Comparison of ENCODE assay signal across 8 cellular contexts in genomic region chr3:125437631-125438435, GRCh38.
DNase-seq lines count a peak whose midpoint lies in the region; TF ChIP-seq lines count a peak whose summit lies in the region.

No MANE protein-coding gene starts in this region.

- no peak overlapping the region for H3K23ac ChIP-seq in neuronal stem cell (ENCODE audit: low read depth, low read length, poor library complexity)

- H3K9ac ChIP-seq in NT2/D1 (ENCODE audit: insufficient read length, low read depth) (no peak overlapping the region), neuronal stem cell (ENCODE audit: low read depth, low read length, poor library complexity) (no peak overlapping the region)

- no peak overlapping the region for H2BK12ac ChIP-seq in neuronal stem cell (ENCODE audit: low read length)

- H4K91ac ChIP-seq in neuronal stem cell (ENCODE audit: low read depth, low read length, poor library complexity) = no peak overlapping the region

- peak; percentile 8 for DNase-seq in NCI-H748 (lab: John Stamatoyannopoulos, UW; ENCODE audit: unreplicated experiment)
- no peak for DNase-seq in NCI-H748 treated with DMSO at 0.1 percent for 48 hours (lab: John Stamatoyannopoulos, UW)
- DNase-seq in NT2/D1 (ENCODE audit: low read depth, low spot score) = peak; percentile 32
- peak; percentile 31 for DNase-seq in activated T-helper 1 cell treated with Interleukin-2 at 50 U/mL for 16 hours (ENCODE audit: low read depth)
- DNase-seq in fibroblast of villous mesenchyme (ENCODE audit: low read depth) = peak; percentile 47
- peak; percentile 58 for DNase-seq in neuronal stem cell (ENCODE audit: low spot score)
- DNase-seq in superior temporal gyrus (ENCODE audit: extremely low spot score) = peak; percentile 88
- no peak for DNase-seq in HPDE6-E6E7 (ENCODE audit: extremely low spot score)

- H3K4me3 ChIP-seq in NT2/D1 (ENCODE audit: insufficient read length, low read depth) (no peak overlapping the region), fibroblast of villous mesenchyme (ENCODE audit: low read depth, low read length) (no peak overlapping the region), neuronal stem cell (ENCODE audit: low read length in 2 of 2) (no peak overlapping the region)

- H3K27me3 ChIP-seq in NT2/D1 (ENCODE audit: insufficient read depth, insufficient read length) (no peaks in the 10 kb centered on the region), neuronal stem cell (ENCODE audit: control insufficient read depth in 3 of 3, insufficient read depth in 3 of 3, low read depth in 1 of 3, low read length in 3 of 3) (peaks cover 0 to 3% (median 0%) of the 10 kb centered on the region in 3 experiments)

- no peak overlapping the region for H3K18ac ChIP-seq in neuronal stem cell (ENCODE audit: low read length)

- H3K4me2 ChIP-seq in neuronal stem cell (ENCODE audit: insufficient read depth, low read length, poor library complexity, severe bottlenecking) = no peak overlapping the region

- H3K14ac ChIP-seq in neuronal stem cell (ENCODE audit: low read length) = no peak overlapping the region

- no peaks in the 10 kb centered on the region for H3K9me3 ChIP-seq in NT2/D1 (ENCODE audit: insufficient read depth, low read length)
- H3K9me3 ChIP-seq in neuronal stem cell (replicated peaks in 1 of 2; ENCODE audit: control insufficient read depth in 2 of 2, insufficient read depth in 1 of 2, low read depth in 1 of 2, low read length in 2 of 2) = peaks cover 0 to 5% of the 10 kb centered on the region in 2 donors

- peak overlapping the region; percentile 11 for H2AFZ ChIP-seq in neuronal stem cell (ENCODE audit: low read length)

- H2BK15ac ChIP-seq in neuronal stem cell (ENCODE audit: low read length) = no peak overlapping the region

- no peak overlapping the region for H2AK5ac ChIP-seq in neuronal stem cell (ENCODE audit: low read depth, low read length)

- H3K4me1 ChIP-seq in NT2/D1 (ENCODE audit: insufficient read depth, insufficient read length) (peaks cover 13% of the 10 kb centered on the region), neuronal stem cell (ENCODE audit: control insufficient read depth in 2 of 2, insufficient read depth in 1 of 2, low read depth in 1 of 2, low read length in 2 of 2) (peaks cover 0 to 1% of the 10 kb centered on the region in 2 donors)

- no peaks in the 10 kb centered on the region for H3K36me3 ChIP-seq in NT2/D1 (ENCODE audit: insufficient read depth, insufficient read length, low read length)
- no peaks in the 10 kb centered on the region for H3K36me3 ChIP-seq in neuronal stem cell (replicated peaks in 1 of 2; ENCODE audit: control insufficient read depth in 2 of 2, insufficient read depth in 2 of 2, low read length in 2 of 2)

- no peak overlapping the region for H2BK120ac ChIP-seq in neuronal stem cell (ENCODE audit: low read depth, low read length)

- no peak overlapping the region for H3K27ac ChIP-seq in neuronal stem cell (replicated peaks; ENCODE audit: low read length)

- H3K4ac ChIP-seq in neuronal stem cell (ENCODE audit: low read length) = no peak overlapping the region

- no CpG with 5 or more reads among the region's 9 CpGs for WGBS in neuronal stem cell (ENCODE audit: extremely low coverage in 2 of 2, insufficient read length in 2 of 2, insufficient replicate concordance in 1 of 2), 2 donors

- peak; percentile 98 for TF ChIP-seq CTCF in fibroblast of villous mesenchyme (IDR thresholded peaks at IDR 0.05; ENCODE audit: insufficient read depth, low read depth, low read length)

- no peak overlapping the region for H4K8ac ChIP-seq in neuronal stem cell (ENCODE audit: low read depth, low read length)

- no peak overlapping the region for H2BK5ac ChIP-seq in neuronal stem cell (ENCODE audit: low read length)

- no peaks in the 10 kb centered on the region for H3K79me1 ChIP-seq in neuronal stem cell (ENCODE audit: low read depth, low read length)

Comparison
In these comparisons a context has a peak if more than half of its experiments do, and no peak if none do; other contexts are left out.
1. DNase-seq: peak in NCI-H748 (single experiment), NT2/D1 (single experiment), activated T-helper 1 cell treated with Interleukin-2 at 50 U/mL for 16 hours (single experiment), fibroblast of villous mesenchyme (single experiment), neuronal stem cell (single experiment) and superior temporal gyrus (single experiment); none in NCI-H748 treated with DMSO at 0.1 percent for 48 hours (single experiment) and HPDE6-E6E7 (single experiment).